ENCODE assay signal across 9 cellular contexts in the genomic region with DNA sequence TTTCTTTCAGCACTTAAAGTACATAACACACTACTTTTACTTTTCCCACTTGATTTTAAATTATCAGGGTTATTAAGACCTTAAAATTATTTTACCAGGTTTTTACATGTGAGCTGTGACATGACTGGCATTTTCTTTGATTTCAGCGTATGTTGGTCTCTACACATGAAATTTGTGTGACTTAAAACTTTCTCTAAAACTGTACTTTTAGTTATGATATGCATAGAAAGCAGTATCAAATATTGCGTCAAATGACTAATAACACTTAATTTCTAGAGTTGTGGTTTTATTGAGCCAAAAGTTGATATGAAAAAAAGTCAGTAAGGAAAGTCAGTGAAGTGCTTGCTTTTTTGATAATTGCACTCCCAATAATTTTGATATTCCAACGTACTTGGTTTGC. TPM values are rescaled to one million over a fixed set of nuclear protein-coding genes. Genes with fewer than 3 reads are reported as not detected.
DNase-seq lines count a peak whose midpoint lies in the region; ATAC-seq, FAIRE-seq and TF ChIP-seq lines count a peak whose summit lies in the region.
"Had no signal": no experiment of that assay in that cellular context is flagged by ENCODE, and none has a peak within 500 bp of the region (broad histone marks: within the 10 kb centered on the region; RNA-seq: fewer than 3 reads in every experiment).

No MANE protein-coding gene starts in this region.

- peak overlapping the region; percentile 94 for H3K9ac ChIP-seq in astrocyte (ENCODE audit: low read length)

- H2AFZ ChIP-seq in astrocyte (ENCODE audit: low read depth, low read length): no peak overlapping the region

- FAIRE-seq in astrocyte (lab: Jason Lieb, UNC): no peak
- FAIRE-seq: G401.6 had no signal

- intact Hi-C loops in lower lobe of right lung (cut with DNase I): loop anchor here (5.0 kb wide), 1 partner anchor 521 kb away; no protein-coding TSS in a partner anchor

- H4K20me1 ChIP-seq in astrocyte (ENCODE audit: insufficient read depth, low read length): peaks cover 70% of the 10 kb centered on the region

- H3K4me1 ChIP-seq in astrocyte (ENCODE audit: insufficient read depth, low read length) (peaks cover 5% of the 10 kb centered on the region), lower lobe of right lung (peaks cover 38% of the 10 kb centered on the region), upper lobe of left lung (peaks cover 24 to 43% (median 32%) of the 10 kb centered on the region in 4 donors)

- no peaks in the 10 kb centered on the region for H3K27me3 ChIP-seq in astrocyte (ENCODE audit: insufficient read depth, low read length)
- no peaks in the 10 kb centered on the region for H3K27me3 ChIP-seq in lower lobe of right lung (ENCODE audit: low read depth)
- no peaks in the 10 kb centered on the region for H3K27me3 ChIP-seq in upper lobe of left lung

- peak overlapping the region; percentile 99 for H3K4me3 ChIP-seq in astrocyte (ENCODE audit: insufficient read depth, low read depth, low read length)
- peak overlapping the region; percentile 95 for H3K4me3 ChIP-seq in lower lobe of right lung
- H3K4me3 ChIP-seq in upper lobe of left lung: peak overlapping the region; percentile 4 to 85 (median 72)

- no peak for TF ChIP-seq CTCF in astrocyte (IDR thresholded peaks at IDR 0.05; ENCODE audit: insufficient read depth, low read depth, low read length)
- TF ChIP-seq CTCF in lower lobe of right lung (IDR thresholded peaks at IDR 0.05): no peak
- TF ChIP-seq CTCF in upper lobe of left lung (IDR thresholded peaks at IDR 0.05): no peak

- peaks cover 43% of the 10 kb centered on the region for H3K4me1 Mint-ChIP-seq in activated naive CD4-positive, alpha-beta T cell treated with anti-CD3 and anti-CD28 coated beads, Interleukin-2, amount 10 ng/mL, durations not matched to agents 7 days and 5 days
- H3K4me1 Mint-ChIP-seq in astrocyte (ENCODE audit: low read depth, unreplicated experiment): peaks cover 14% of the 10 kb centered on the region

- no peaks in the 10 kb centered on the region for H3K36me3 ChIP-seq in astrocyte (ENCODE audit: insufficient read depth, low read length)
- H3K36me3 ChIP-seq in lower lobe of right lung: no peaks in the 10 kb centered on the region
- H3K36me3 ChIP-seq in upper lobe of left lung: peaks cover 0 to 2% (median 0%) of the 10 kb centered on the region in 4 donors

- WGBS in upper lobe of left lung, 2 donors: 0 to 1% methylated on average over 3 of the region's 3 CpGs

- H3K79me2 ChIP-seq in astrocyte (ENCODE audit: insufficient read depth, low read length): peaks cover 78% of the 10 kb centered on the region

- peak overlapping the region; percentile 93 for H3K4me3 Mint-ChIP-seq in activated naive CD4-positive, alpha-beta T cell treated with anti-CD3 and anti-CD28 coated beads, Interleukin-2, amount 10 ng/mL, durations not matched to agents 7 days and 5 days
- peak overlapping the region; percentile 96 for H3K4me3 Mint-ChIP-seq in astrocyte (ENCODE audit: unreplicated experiment)

- no peak for TF ChIP-seq POLR2A in upper lobe of left lung (IDR thresholded peaks at IDR 0.05)
- TF ChIP-seq POLR2A in GM18505 (IDR thresholded peaks at IDR 0.05; ENCODE audit: borderline replicate concordance, extremely low read depth, insufficient read depth, insufficient read length): no peak

- peak overlapping the region; percentile 27 for H3K27ac ChIP-seq in astrocyte (ENCODE audit: low read depth, low read length)
- H3K27ac ChIP-seq in lower lobe of right lung: peak overlapping the region; percentile 95
- peak overlapping the region; percentile 97 to 100 (median 98) for H3K27ac ChIP-seq in upper lobe of left lung

- CTCF ChIA-PET in activated naive CD4-positive, alpha-beta T cell treated with anti-CD3 and anti-CD28 coated beads, Interleukin-2, amount 10 ng/mL, durations not matched to agents 7 days and 5 days (lab: Charles Lee): interaction anchor here (1.5 to 3.2 kb wide), 2 partner anchors 16 to 523 kb away, joined by 5 to 10 read pairs; no protein-coding TSS in a partner anchor

- no peak overlapping the region for H3K27ac Mint-ChIP-seq in activated naive CD4-positive, alpha-beta T cell treated with anti-CD3 and anti-CD28 coated beads, Interleukin-2, amount 10 ng/mL, durations not matched to agents 7 days and 5 days
- H3K27ac Mint-ChIP-seq in activated naive CD4-positive, alpha-beta T cell treated with anti-CD3 and anti-CD28 coated beads, Interleukin-2, amount 50 U/mL, for 72 hours: peak overlapping the region in 1 of 2 donors; percentile 41
- H3K27ac Mint-ChIP-seq in astrocyte (ENCODE audit: unreplicated experiment): peak overlapping the region; percentile 36

- DNase-seq in activated naive CD4-positive, alpha-beta T cell treated with anti-CD3 and anti-CD28 coated beads, Interleukin-2, amount 10 ng/mL, durations not matched to agents 7 days and 5 days: no peak
- DNase-seq in activated naive CD4-positive, alpha-beta T cell treated with anti-CD3 and anti-CD28 coated beads, Interleukin-2, amount 50 U/mL, for 72 hours (ENCODE audit: low spot score in 2 of 2): no peak
- DNase-seq in astrocyte (ENCODE audit: low read depth) (no peak), lower lobe of right lung (no peak), upper lobe of left lung (no peak), NK-92 (lab: John Stamatoyannopoulos, UW; ENCODE audit: unreplicated experiment) (no peak)

- no peaks in the 10 kb centered on the region for H3K9me3 Mint-ChIP-seq in activated naive CD4-positive, alpha-beta T cell treated with anti-CD3 and anti-CD28 coated beads, Interleukin-2, amount 10 ng/mL, durations not matched to agents 7 days and 5 days
- no peaks in the 10 kb centered on the region for H3K9me3 Mint-ChIP-seq in activated naive CD4-positive, alpha-beta T cell treated with anti-CD3 and anti-CD28 coated beads, Interleukin-2, amount 50 U/mL, for 72 hours
- H3K9me3 Mint-ChIP-seq in astrocyte (ENCODE audit: unreplicated experiment): no peaks in the 10 kb centered on the region

- TF ChIP-seq EP300 in upper lobe of left lung (IDR thresholded peaks at IDR 0.05): no peak

- H3K27me3 Mint-ChIP-seq in activated naive CD4-positive, alpha-beta T cell treated with anti-CD3 and anti-CD28 coated beads, Interleukin-2, amount 10 ng/mL, durations not matched to agents 7 days and 5 days: peaks cover 11% of the 10 kb centered on the region
- H3K27me3 Mint-ChIP-seq in astrocyte (ENCODE audit: low read depth, unreplicated experiment): no peaks in the 10 kb centered on the region

- H3K36me3 Mint-ChIP-seq in activated naive CD4-positive, alpha-beta T cell treated with anti-CD3 and anti-CD28 coated beads, Interleukin-2, amount 10 ng/mL, durations not matched to agents 7 days and 5 days: peaks cover 46% of the 10 kb centered on the region
- H3K36me3 Mint-ChIP-seq in activated naive CD4-positive, alpha-beta T cell treated with anti-CD3 and anti-CD28 coated beads, Interleukin-2, amount 50 U/mL, for 72 hours: peaks cover 13 to 29% of the 10 kb centered on the region in 2 donors
- no peaks in the 10 kb centered on the region for H3K36me3 Mint-ChIP-seq in astrocyte (ENCODE audit: low read depth, unreplicated experiment)

- ATAC-seq in activated naive CD4-positive, alpha-beta T cell treated with anti-CD3 and anti-CD28 coated beads, Interleukin-2, amount 50 U/mL, for 72 hours: no peak
- ATAC-seq in lower lobe of right lung: no peak
- no peak for ATAC-seq in upper lobe of left lung (ENCODE audit: low FRiP score in 2 of 2)
- no peak for ATAC-seq in HG03432 (IDR thresholded peaks at IDR 0.05; ENCODE audit: unreplicated experiment)
- no peak for ATAC-seq in GM18505 (IDR thresholded peaks at IDR 0.05; ENCODE audit: unreplicated experiment)

- H3K9me3 ChIP-seq in astrocyte (ENCODE audit: insufficient read depth, low read depth, low read length) (no peaks in the 10 kb centered on the region), lower lobe of right lung (no peaks in the 10 kb centered on the region), upper lobe of left lung (no peaks in the 10 kb centered on the region)

- H3K4me2 ChIP-seq in astrocyte (ENCODE audit: low read length): peak overlapping the region; percentile 91

RNA-seq across cellular contexts. Expression of gene PTEN, which starts 3.1 kb away (rescaled TPM):
- total RNA-seq in activated naive CD4-positive, alpha-beta T cell treated with anti-CD3 and anti-CD28 coated beads, Interleukin-2, amount 50 U/mL, for 72 hours: 10 to 100 TPM; 36.6 to 54.3 TPM
- total RNA-seq in astrocyte (90.3 and 99.2 TPM in 2 replicates), lower lobe of right lung (101 TPM), upper lobe of left lung (100 to 1,000 TPM in 3 of 6 donors, 10 to 100 TPM in 3; 63.3 to 177 (median 99.0) TPM)

RNA-seq across cellular contexts. Expression of gene KLLN, which starts 3.2 kb away (rescaled TPM):
- under 1 TPM; 0.16 to 0.50 TPM for total RNA-seq in activated naive CD4-positive, alpha-beta T cell treated with anti-CD3 and anti-CD28 coated beads, Interleukin-2, amount 50 U/mL, for 72 hours
- total RNA-seq in astrocyte: 1.4 and 1.5 TPM in 2 replicates
- total RNA-seq in lower lobe of right lung: 0.71 TPM
- total RNA-seq in upper lobe of left lung: under 1 TPM in 4 of 6 donors, not detected in 2; 0.20 to 0.54 (median 0.44) TPM

RNA-seq across cellular contexts. Expression of gene ATAD1, which starts 48.5 kb away (rescaled TPM):
- total RNA-seq in activated naive CD4-positive, alpha-beta T cell treated with anti-CD3 and anti-CD28 coated beads, Interleukin-2, amount 50 U/mL, for 72 hours: 10 to 100 TPM; 35.0 to 51.6 TPM
- total RNA-seq in astrocyte: 71.0 and 72.5 TPM in 2 replicates
- total RNA-seq in lower lobe of right lung: 51.2 TPM
- 10 to 100 TPM in 5 of 6 donors, 1 to 10 TPM in 1; 6.3 to 66.9 (median 36.2) TPM for total RNA-seq in upper lobe of left lung

Comparison
In these comparisons a context has a peak if more than half of its experiments do, and no peak if none do; other contexts are left out.
1. H3K27ac ChIP-seq: peak in every context shown above with its lines; median percentile 98 in upper lobe of left lung; 95 in lower lobe of right lung; 27 in astrocyte.